ENCODE assay signal across 10 cellular contexts in genomic region chr18:62339106-62339988, GRCh38. TPM values are rescaled to one million over a fixed set of nuclear protein-coding genes. Genes with fewer than 3 reads are reported as not detected.
A peak's percentile ranks its signal among the peaks of the same experiment; 100 is the strongest.
DNase-seq lines count a peak whose midpoint lies in the region; ATAC-seq and TF ChIP-seq lines count a peak whose summit lies in the region.
"Had no signal": no experiment of that assay in that cellular context is flagged by ENCODE, and none has a peak within 500 bp of the region (broad histone marks: within the 10 kb centered on the region; RNA-seq: fewer than 3 reads in every experiment).

No MANE protein-coding gene starts in this region.

- H3K27me3 Mint-ChIP-seq in activated CD4-positive, alpha-beta memory T cell treated with anti-CD3 and anti-CD28 coated beads, Interleukin-2, amount 10 ng/mL, durations not matched to agents 7 days and 5 days: no peaks in the 10 kb centered on the region
- peaks cover 7 to 22% (median 16%) of the 10 kb centered on the region in 3 donors for H3K27me3 Mint-ChIP-seq in CD14-positive monocyte (ENCODE audit: low read depth in 3 of 3)

- H3K4me3 ChIP-seq in MG63: no peak overlapping the region

- peaks cover 36% of the 10 kb centered on the region for H3K36me3 Mint-ChIP-seq in activated CD4-positive, alpha-beta memory T cell treated with anti-CD3 and anti-CD28 coated beads, Interleukin-2, amount 10 ng/mL, durations not matched to agents 7 days and 5 days (ENCODE audit: low read depth)
- no peaks in the 10 kb centered on the region for H3K36me3 Mint-ChIP-seq in CD14-positive monocyte

- intact Hi-C loops in CD14-positive monocyte (cut with micrococcal nuclease): loop anchor here in 1 of 2 donors (10.0 kb wide), 1 partner anchor 75 kb away; no protein-coding TSS in a partner anchor

- peak; percentile 35 for DNase-seq in Ammon's horn (ENCODE audit: low spot score)
- peak; percentile 83 for DNase-seq in HPDE6-E6E7 (ENCODE audit: extremely low spot score)
- DNase-seq in activated CD4-positive, alpha-beta memory T cell treated with anti-CD3 and anti-CD28 coated beads, Interleukin-2, amount 10 ng/mL, durations not matched to agents 7 days and 5 days: peak; percentile 45
- DNase-seq in iris pigment epithelial cell (ENCODE audit: low read depth): peak; percentile 80
- no peak for DNase-seq in CD14-positive monocyte (ENCODE audit: low spot score)
- DNase-seq in globus pallidus (ENCODE audit: low spot score): no peak
- no peak for DNase-seq in MG63
- DNase-seq: activated CD4-positive, alpha-beta T cell treated with anti-CD3 and anti-CD28 coated beads, Interleukin-2, amount 50 U/mL, for 1 hour had no signal

- POLR2A ChIA-PET in activated CD4-positive, alpha-beta memory T cell treated with anti-CD3 and anti-CD28 coated beads, Interleukin-2, amount 10 ng/mL, durations not matched to agents 7 days and 5 days (lab: Charles Lee): interaction anchor here (1.2 to 4.0 kb wide), 6 partner anchors 10 to 183 kb away, joined by 3 to 18 read pairs (median 8); partner anchors contain the start of gene ZCCHC2

- CTCF ChIA-PET in activated CD4-positive, alpha-beta memory T cell treated with anti-CD3 and anti-CD28 coated beads, Interleukin-2, amount 10 ng/mL, durations not matched to agents 7 days and 5 days (lab: Charles Lee): interaction anchor here (0.9 to 1.7 kb wide), 2 partner anchors 31 to 82 kb away, joined by 3 to 6 read pairs; no protein-coding TSS in a partner anchor

- H3K9me3 Mint-ChIP-seq in activated CD4-positive, alpha-beta memory T cell treated with anti-CD3 and anti-CD28 coated beads, Interleukin-2, amount 10 ng/mL, durations not matched to agents 7 days and 5 days: no peaks in the 10 kb centered on the region
- no peaks in the 10 kb centered on the region for H3K9me3 Mint-ChIP-seq in CD14-positive monocyte
- H3K9me3 Mint-ChIP-seq: nephron had no signal

- ATAC-seq in GM18502 (IDR thresholded peaks at IDR 0.05; ENCODE audit: poor library complexity, unreplicated experiment): no peak

- TF ChIP-seq CTCF in CD14-positive monocyte (IDR thresholded peaks at IDR 0.05): no peak

- H3K36me3 ChIP-seq in MG63: no peaks in the 10 kb centered on the region

- peak overlapping the region; percentile 46 for H3K4me3 Mint-ChIP-seq in activated CD4-positive, alpha-beta memory T cell treated with anti-CD3 and anti-CD28 coated beads, Interleukin-2, amount 10 ng/mL, durations not matched to agents 7 days and 5 days
- H3K4me3 Mint-ChIP-seq in CD14-positive monocyte: peak overlapping the region in 1 of 2 donors; percentile 68
- H3K4me3 Mint-ChIP-seq: nephron had no signal

- H3K27ac Mint-ChIP-seq in activated CD4-positive, alpha-beta memory T cell treated with anti-CD3 and anti-CD28 coated beads, Interleukin-2, amount 10 ng/mL, durations not matched to agents 7 days and 5 days: peak overlapping the region; percentile 84
- H3K27ac Mint-ChIP-seq in CD14-positive monocyte: peak overlapping the region in 1 of 7 donors; percentile 58
- H3K27ac Mint-ChIP-seq: nephron had no signal

- H3K27me3 ChIP-seq in MG63: no peaks in the 10 kb centered on the region

- H3K9me3 ChIP-seq in MG63: no peaks in the 10 kb centered on the region

- peaks cover 59% of the 10 kb centered on the region for H3K4me1 Mint-ChIP-seq in activated CD4-positive, alpha-beta memory T cell treated with anti-CD3 and anti-CD28 coated beads, Interleukin-2, amount 10 ng/mL, durations not matched to agents 7 days and 5 days
- peaks cover 9% of the 10 kb centered on the region for H3K4me1 Mint-ChIP-seq in CD14-positive monocyte

RNA-seq across cellular contexts. Expression of gene TNFRSF11A, which starts 14.2 kb away (rescaled TPM):
- total RNA-seq in activated CD4-positive, alpha-beta memory T cell treated with anti-CD3 and anti-CD28 coated beads, Interleukin-2, amount 10 ng/mL, durations not matched to agents 7 days and 5 days: 10 to 100 TPM; 26.0 to 30.0 TPM
- polyA plus RNA-seq in CD14-positive monocyte: under 1 TPM; 0.05 to 0.67 TPM
- 1.8 and 7.0 TPM in 2 replicates for total RNA-seq in MG63 (2014; rRNA removed; shearing (Covaris generic); ENCODE audit: low replicate concordance)

Comparison
In these comparisons a context has a peak if more than half of its experiments do, and no peak if none do; other contexts are left out.
1. DNase-seq: peak in Ammon's horn (single experiment), HPDE6-E6E7 (single experiment), activated CD4-positive, alpha-beta memory T cell treated with anti-CD3 and anti-CD28 coated beads, Interleukin-2, amount 10 ng/mL, durations not matched to agents 7 days and 5 days (single experiment) and iris pigment epithelial cell (single experiment); none in CD14-positive monocyte (single experiment), globus pallidus (single experiment) and MG63 (single experiment).